In the genomic region with DNA sequence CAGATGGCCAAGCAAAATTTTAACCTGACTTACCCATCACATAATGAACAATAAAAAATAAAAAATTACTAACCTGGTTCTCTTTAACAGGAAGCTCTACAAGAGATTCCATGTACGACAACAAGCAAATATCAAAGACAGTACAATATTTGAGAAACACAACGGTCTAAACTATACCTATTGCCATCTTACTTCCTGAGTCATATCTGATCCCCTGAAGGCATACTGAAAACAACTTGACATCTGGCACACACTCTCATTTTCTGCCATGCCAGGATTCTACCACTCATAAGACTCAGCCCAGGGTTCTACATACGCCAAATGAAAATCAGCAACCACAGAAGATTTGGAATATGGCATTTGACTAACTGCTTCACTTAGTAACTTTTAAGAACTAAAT, we compare ENCODE assay signal across 1 cellular context.
TF ChIP-seq lines count a peak whose summit lies in the region.

No MANE protein-coding gene starts in this region.

TF ChIP-seq in GM12878, 131 proteins besides CTCF, POLR2A, EP300 and RAD21:
- TF ChIP-seq HDAC6 (IDR thresholded peaks at IDR 0.05; ENCODE audit: unreplicated experiment) (no peak), NBN (IDR thresholded peaks at IDR 0.05) (no peak), RB1 (IDR thresholded peaks at IDR 0.05; ENCODE audit: borderline replicate concordance) (no peak), IRF4 (IDR thresholded peaks at IDR 0.05; ENCODE audit: low read depth, low read length) (no peak), FOXM1 (IDR thresholded peaks at IDR 0.05; ENCODE audit: low read depth, low read length) (no peak), MTA3 (IDR thresholded peaks at IDR 0.05; ENCODE audit: borderline replicate concordance, low read length) (no peak), ZNF274 (IDR thresholded peaks at IDR 0.05; ENCODE audit: insufficient read depth, insufficient read length) (no peak), YBX1 (IDR thresholded peaks at IDR 0.05) (no peak), ZSCAN29 (IDR thresholded peaks at IDR 0.05) (no peak), SPI1 (IDR thresholded peaks at IDR 0.05; ENCODE audit: borderline replicate concordance, insufficient read depth, low read depth, low read length) (no peak), NRF1 (conservative IDR thresholded peaks at IDR 0.05; ENCODE audit: low read depth, low read length) (no peak), ZNF622 (IDR thresholded peaks at IDR 0.05) (no peak), HDGF (IDR thresholded peaks at IDR 0.05) (no peak)
- TF ChIP-seq, protein P1, sequence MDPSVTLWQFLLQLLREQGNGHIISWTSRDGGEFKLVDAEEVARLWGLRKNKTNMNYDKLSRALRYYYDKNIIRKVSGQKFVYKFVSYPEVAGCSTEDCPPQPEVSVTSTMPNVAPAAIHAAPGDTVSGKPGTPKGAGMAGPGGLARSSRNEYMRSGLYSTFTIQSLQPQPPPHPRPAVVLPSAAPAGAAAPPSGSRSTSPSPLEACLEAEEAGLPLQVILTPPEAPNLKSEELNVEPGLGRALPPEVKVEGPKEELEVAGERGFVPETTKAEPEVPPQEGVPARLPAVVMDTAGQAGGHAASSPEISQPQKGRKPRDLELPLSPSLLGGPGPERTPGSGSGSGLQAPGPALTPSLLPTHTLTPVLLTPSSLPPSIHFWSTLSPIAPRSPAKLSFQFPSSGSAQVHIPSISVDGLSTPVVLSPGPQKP (IDR thresholded peaks at IDR 0.05; ENCODE audit: low read depth, low read length), result no peak
- TF ChIP-seq, protein P2, sequence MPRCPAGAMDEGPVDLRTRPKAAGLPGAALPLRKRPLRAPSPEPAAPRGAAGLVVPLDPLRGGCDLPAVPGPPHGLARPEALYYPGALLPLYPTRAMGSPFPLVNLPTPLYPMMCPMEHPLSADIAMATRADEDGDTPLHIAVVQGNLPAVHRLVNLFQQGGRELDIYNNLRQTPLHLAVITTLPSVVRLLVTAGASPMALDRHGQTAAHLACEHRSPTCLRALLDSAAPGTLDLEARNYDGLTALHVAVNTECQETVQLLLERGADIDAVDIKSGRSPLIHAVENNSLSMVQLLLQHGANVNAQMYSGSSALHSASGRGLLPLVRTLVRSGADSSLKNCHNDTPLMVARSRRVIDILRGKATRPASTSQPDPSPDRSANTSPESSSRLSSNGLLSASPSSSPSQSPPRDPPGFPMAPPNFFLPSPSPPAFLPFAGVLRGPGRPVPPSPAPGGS (IDR thresholded peaks at IDR 0.05; ENCODE audit: borderline replicate concordance, insufficient read depth, low read depth, low read length, poor library complexity, severe bottlenecking), result no peak
- TF ChIP-seq, protein P3, sequence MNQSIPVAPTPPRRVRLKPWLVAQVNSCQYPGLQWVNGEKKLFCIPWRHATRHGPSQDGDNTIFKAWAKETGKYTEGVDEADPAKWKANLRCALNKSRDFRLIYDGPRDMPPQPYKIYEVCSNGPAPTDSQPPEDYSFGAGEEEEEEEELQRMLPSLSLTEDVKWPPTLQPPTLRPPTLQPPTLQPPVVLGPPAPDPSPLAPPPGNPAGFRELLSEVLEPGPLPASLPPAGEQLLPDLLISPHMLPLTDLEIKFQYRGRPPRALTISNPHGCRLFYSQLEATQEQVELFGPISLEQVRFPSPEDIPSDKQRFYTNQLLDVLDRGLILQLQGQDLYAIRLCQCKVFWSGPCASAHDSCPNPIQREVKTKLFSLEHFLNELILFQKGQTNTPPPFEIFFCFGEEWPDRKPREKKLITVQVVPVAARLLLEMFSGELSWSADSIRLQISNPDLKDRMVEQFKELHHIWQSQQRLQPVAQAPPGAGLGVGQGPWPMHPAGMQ (IDR thresholded peaks at IDR 0.05; ENCODE audit: borderline replicate concordance), result no peak
- TF ChIP-seq, protein P4, sequence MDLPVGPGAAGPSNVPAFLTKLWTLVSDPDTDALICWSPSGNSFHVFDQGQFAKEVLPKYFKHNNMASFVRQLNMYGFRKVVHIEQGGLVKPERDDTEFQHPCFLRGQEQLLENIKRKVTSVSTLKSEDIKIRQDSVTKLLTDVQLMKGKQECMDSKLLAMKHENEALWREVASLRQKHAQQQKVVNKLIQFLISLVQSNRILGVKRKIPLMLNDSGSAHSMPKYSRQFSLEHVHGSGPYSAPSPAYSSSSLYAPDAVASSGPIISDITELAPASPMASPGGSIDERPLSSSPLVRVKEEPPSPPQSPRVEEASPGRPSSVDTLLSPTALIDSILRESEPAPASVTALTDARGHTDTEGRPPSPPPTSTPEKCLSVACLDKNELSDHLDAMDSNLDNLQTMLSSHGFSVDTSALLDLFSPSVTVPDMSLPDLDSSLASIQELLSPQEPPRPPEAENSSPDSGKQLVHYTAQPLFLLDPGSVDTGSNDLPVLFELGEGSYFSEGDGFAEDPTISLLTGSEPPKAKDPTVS (IDR thresholded peaks at IDR 0.05; ENCODE audit: low read depth, low read length), result no peak
- TF ChIP-seq, protein P5, sequence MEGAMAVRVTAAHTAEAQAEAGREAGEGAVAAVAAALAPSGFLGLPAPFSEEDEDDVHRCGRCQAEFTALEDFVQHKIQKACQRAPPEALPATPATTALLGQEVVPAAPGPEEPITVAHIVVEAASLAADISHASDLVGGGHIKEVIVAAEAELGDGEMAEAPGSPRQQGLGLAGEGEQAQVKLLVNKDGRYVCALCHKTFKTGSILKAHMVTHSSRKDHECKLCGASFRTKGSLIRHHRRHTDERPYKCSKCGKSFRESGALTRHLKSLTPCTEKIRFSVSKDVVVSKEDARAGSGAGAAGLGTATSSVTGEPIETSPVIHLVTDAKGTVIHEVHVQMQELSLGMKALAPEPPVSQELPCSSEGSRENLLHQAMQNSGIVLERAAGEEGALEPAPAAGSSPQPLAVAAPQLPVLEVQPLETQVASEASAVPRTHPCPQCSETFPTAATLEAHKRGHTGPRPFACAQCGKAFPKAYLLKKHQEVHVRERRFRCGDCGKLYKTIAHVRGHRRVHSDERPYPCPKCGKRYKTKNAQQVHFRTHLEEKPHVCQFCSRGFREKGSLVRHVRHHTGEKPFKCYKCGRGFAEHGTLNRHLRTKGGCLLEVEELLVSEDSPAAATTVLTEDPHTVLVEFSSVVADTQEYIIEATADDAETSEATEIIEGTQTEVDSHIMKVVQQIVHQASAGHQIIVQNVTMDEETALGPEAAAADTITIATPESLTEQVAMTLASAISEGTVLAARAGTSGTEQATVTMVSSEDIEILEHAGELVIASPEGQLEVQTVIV (IDR thresholded peaks at IDR 0.05; ENCODE audit: borderline replicate concordance, partially characterized antibody), result no peak
TF ChIP-seq in GM12878: peak in this region for 0.
